20 cellular contexts compared by ENCODE assay signal in the genomic region with DNA sequence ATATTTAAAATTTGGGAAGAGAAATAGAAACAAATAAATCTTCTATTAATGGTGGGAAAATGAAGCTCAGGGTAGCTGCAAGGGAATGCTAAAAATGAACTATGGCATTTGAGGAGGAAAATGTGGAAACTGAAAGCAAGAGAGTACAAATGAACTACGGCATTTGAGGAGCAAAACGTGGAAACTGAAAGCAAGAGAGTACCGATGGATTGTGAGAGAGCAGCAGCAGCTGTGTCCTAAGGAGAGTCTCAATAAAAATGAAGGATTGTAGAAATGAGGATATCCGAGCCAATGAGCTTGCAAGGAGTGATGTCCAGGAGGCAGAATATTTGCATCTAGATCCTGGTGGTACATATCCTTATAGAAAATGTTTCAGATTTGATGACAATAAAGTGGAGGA.
"Had no signal": no experiment of that assay in that cellular context is flagged by ENCODE, and none has a peak within 500 bp of the region (broad histone marks: within the 10 kb centered on the region; RNA-seq: fewer than 3 reads in every experiment).

No MANE protein-coding gene starts in this region.

- H3K36me3 Mint-ChIP-seq: memory B cell; mesothelial cell of epicardium; natural killer cell; stimulated activated naive B cell treated with anti-CD40 and anti-IgM and Interleukin-4, amounts not matched to agents 10 μg/mL and 1 μg/mL and 100 μg/mL, for 72 hours had no signal

- H3K27me3 Mint-ChIP-seq: memory B cell; stimulated activated naive B cell treated with anti-CD40 and anti-IgM and Interleukin-4, amounts not matched to agents 10 μg/mL and 1 μg/mL and 100 μg/mL, for 72 hours; stimulated activated naive CD8-positive, alpha-beta T cell treated with anti-CD3 and anti-CD28 coated beads, Interleukin-15, amount 100 ng/mL, for 72 hours had no signal

- DNase-seq: dorsolateral prefrontal cortex; effector CD8-positive, alpha-beta T cell; foreskin melanocyte; head of caudate nucleus; kidney; left cardiac atrium; left ventricle myocardium inferior; lower lobe of right lung; natural killer cell; ovary; sigmoid colon; stimulated activated CD4-positive, alpha-beta T cell treated with anti-CD3 and anti-CD28 coated beads, Interleukin-2, amount 100 ng/mL, for 24 hours; stimulated activated CD4-positive, alpha-beta T cell treated with anti-CD3 and anti-CD28 coated beads, Interleukin-4, amount 100 ng/mL, for 4 hours; stimulated activated naive B cell treated with anti-CD40 and anti-IgM and Interleukin-4, amounts not matched to agents 10 μg/mL and 1 μg/mL and 100 μg/mL, for 72 hours; stimulated activated naive CD8-positive, alpha-beta T cell treated with anti-CD3 and anti-CD28 coated beads, Interleukin-15, amount 100 ng/mL, for 72 hours; testis; upper lobe of right lung had no signal

- FAIRE-seq: kidney had no signal

- H3K4me1 Mint-ChIP-seq: memory B cell; mesothelial cell of epicardium; natural killer cell; neural crest cell; stimulated activated naive B cell treated with anti-CD40 and anti-IgM and Interleukin-4, amounts not matched to agents 10 μg/mL and 1 μg/mL and 100 μg/mL, for 72 hours; stimulated activated naive CD8-positive, alpha-beta T cell treated with anti-CD3 and anti-CD28 coated beads, Interleukin-15, amount 100 ng/mL, for 72 hours had no signal

- H3K4me3 Mint-ChIP-seq: memory B cell; mesothelial cell of epicardium; natural killer cell; neural crest cell; stimulated activated naive B cell treated with anti-CD40 and anti-IgM and Interleukin-4, amounts not matched to agents 10 μg/mL and 1 μg/mL and 100 μg/mL, for 72 hours; stimulated activated naive CD8-positive, alpha-beta T cell treated with anti-CD3 and anti-CD28 coated beads, Interleukin-15, amount 100 ng/mL, for 72 hours had no signal

- H3K27ac Mint-ChIP-seq: memory B cell; mesothelial cell of epicardium; natural killer cell; stimulated activated naive B cell treated with anti-CD40 and anti-IgM and Interleukin-4, amounts not matched to agents 10 μg/mL and 1 μg/mL and 100 μg/mL, for 72 hours; stimulated activated naive CD8-positive, alpha-beta T cell treated with anti-CD3 and anti-CD28 coated beads, Interleukin-15, amount 100 ng/mL, for 72 hours had no signal
